9 cellular contexts compared by ENCODE assay signal in genomic region chr5:53430618-53431252, GRCh38. TPM values are rescaled to one million over a fixed set of nuclear protein-coding genes. Genes with fewer than 3 reads are reported as not detected.
DNase-seq lines count a peak whose midpoint lies in the region; ATAC-seq and TF ChIP-seq lines count a peak whose summit lies in the region.
"Had no signal": no experiment of that assay in that cellular context is flagged by ENCODE, and none has a peak within 500 bp of the region (broad histone marks: within the 10 kb centered on the region; RNA-seq: fewer than 3 reads in every experiment).

No MANE protein-coding gene starts in this region.

- no peaks in the 10 kb centered on the region for H3K9me3 Mint-ChIP-seq in CD8-positive, alpha-beta memory T cell

- DNase-seq in Ammon's horn (ENCODE audit: low spot score), result peak; percentile 11
- DNase-seq in brain microvascular endothelial cell, result peak; percentile 76
- no peak for DNase-seq in CD8-positive, alpha-beta memory T cell
- DNase-seq in RPMI8226, result no peak
- no peak for DNase-seq in substantia nigra (lab: John Stamatoyannopoulos, UW)
- DNase-seq: activated CD4-positive, alpha-beta T cell treated with anti-CD3 and anti-CD28 coated beads for 4 hours had no signal

- CTCF ChIA-PET in CD8-positive, alpha-beta memory T cell (lab: Charles Lee), result no interaction called here

- no peak overlapping the region for H3K4me3 ChIP-seq in KMS-11 (IDR thresholded peaks at IDR 0.05; ENCODE audit: insufficient read depth, low read depth, low read length)
- H3K4me3 ChIP-seq in brain microvascular endothelial cell (ENCODE audit: low read depth, low read length), result no peak overlapping the region
- H3K4me3 ChIP-seq in liver (ENCODE audit: low read depth in 1 of 3, low read length in 3 of 3), result no peak overlapping the region
- H3K4me3 ChIP-seq in CD8-positive, alpha-beta memory T cell (ENCODE audit: low read length), result no peak overlapping the region

- H3K79me2 ChIP-seq in KMS-11 (ENCODE audit: insufficient read depth, low read depth), result no peaks in the 10 kb centered on the region

- H3K9me3 ChIP-seq in liver (ENCODE audit: control insufficient read depth in 4 of 4, low read length in 3 of 4), result no peaks in the 10 kb centered on the region
- H3K9me3 ChIP-seq in CD8-positive, alpha-beta memory T cell (ENCODE audit: low read length), result no peaks in the 10 kb centered on the region

- H2AFZ ChIP-seq in KMS-11 (ENCODE audit: low read depth), result no peak overlapping the region

- no peaks in the 10 kb centered on the region for H3K36me3 ChIP-seq in KMS-11 (ENCODE audit: insufficient read depth)
- no peaks in the 10 kb centered on the region for H3K36me3 ChIP-seq in brain microvascular endothelial cell (replicated peaks)
- no peaks in the 10 kb centered on the region for H3K36me3 ChIP-seq in liver (ENCODE audit: control insufficient read depth in 4 of 4, insufficient read depth in 3 of 4, low read depth in 1 of 4, low read length in 3 of 4)
- no peaks in the 10 kb centered on the region for H3K36me3 ChIP-seq in CD8-positive, alpha-beta memory T cell (ENCODE audit: insufficient read depth, low read length)

- no peak overlapping the region for H3K27ac Mint-ChIP-seq in CD8-positive, alpha-beta memory T cell

- in situ Hi-C loops in brain microvascular endothelial cell (cut with HindIII; ENCODE audit: low pct_ligation_motif_present, low sequenced_read_pairs), result no loop called here

- no peaks in the 10 kb centered on the region for H3K4me1 Mint-ChIP-seq in CD8-positive, alpha-beta memory T cell

- 45% methylated on average over 5 of the region's 5 CpGs for WGBS in liver

- no peak for ATAC-seq in HG03159 (IDR thresholded peaks at IDR 0.05; ENCODE audit: unreplicated experiment)

- no peak overlapping the region for H3K9ac ChIP-seq in KMS-11
- no peak overlapping the region for H3K9ac ChIP-seq in liver (ENCODE audit: low read depth in 1 of 2, low read length in 2 of 2)

- no peak overlapping the region for H3K4me3 Mint-ChIP-seq in CD8-positive, alpha-beta memory T cell

- H3K27ac ChIP-seq in KMS-11 (no peak overlapping the region), brain microvascular endothelial cell (peak overlapping the region; percentile 56), liver (ENCODE audit: low read depth in 1 of 2, low read length in 2 of 2) (no peak overlapping the region), substantia nigra (ENCODE audit: low read depth, low read length, poor library complexity, severe bottlenecking) (no peak overlapping the region)
- H3K27ac ChIP-seq in CD8-positive, alpha-beta memory T cell (ENCODE audit: low read depth, low read length), result no peak overlapping the region

- peaks cover 5 to 27% of the 10 kb centered on the region in 2 donors for H3K27me3 Mint-ChIP-seq in CD8-positive, alpha-beta memory T cell

- TF ChIP-seq RAD21 in liver (IDR thresholded peaks at IDR 0.05), result peak; percentile 75 to 83

- H3K4me1 ChIP-seq in KMS-11 (ENCODE audit: low read depth, poor library complexity, severe bottlenecking) (peaks cover 11% of the 10 kb centered on the region), liver (ENCODE audit: control insufficient read depth in 4 of 4, insufficient read depth in 4 of 4, low read length in 3 of 4) (peaks cover 1 to 8% (median 4%) of the 10 kb centered on the region in 4 donors)
- H3K4me1 ChIP-seq in CD8-positive, alpha-beta memory T cell (ENCODE audit: insufficient read depth, low read length), result no peaks in the 10 kb centered on the region

- no peaks in the 10 kb centered on the region for H4K20me1 ChIP-seq in KMS-11 (ENCODE audit: insufficient read depth)

- 0 out of 2 replicates have a peak, but pooled peaks have one; percentile 27 for TF ChIP-seq CTCF in KMS-11 (conservative IDR thresholded peaks at IDR 0.05; ENCODE audit: low read depth, low read length)
- TF ChIP-seq CTCF in brain microvascular endothelial cell (IDR thresholded peaks at IDR 0.05; ENCODE audit: low read depth, low read length, missing control alignments), result peak; percentile 69
- peak; percentile 58 for TF ChIP-seq CTCF in liver (IDR thresholded peaks at IDR 0.05; ENCODE audit: low read depth, low read length, missing input control)

- peaks cover 0 to 1% (median 0%) of the 10 kb centered on the region in 3 donors for H3K36me3 Mint-ChIP-seq in CD8-positive, alpha-beta memory T cell

- H3K4me2 ChIP-seq in KMS-11, result no peak overlapping the region

- POLR2A ChIA-PET in CD8-positive, alpha-beta memory T cell (lab: Charles Lee), result no interaction called here

- H3K27me3 ChIP-seq in KMS-11 (ENCODE audit: insufficient read depth, low read depth) (no peaks in the 10 kb centered on the region), brain microvascular endothelial cell (replicated peaks) (no peaks in the 10 kb centered on the region), liver (ENCODE audit: control insufficient read depth in 4 of 4, insufficient read depth in 4 of 4, low read length in 3 of 4) (no peaks in the 10 kb centered on the region)
- no peaks in the 10 kb centered on the region for H3K27me3 ChIP-seq in CD8-positive, alpha-beta memory T cell (ENCODE audit: insufficient read depth, low read length, poor library complexity, severe bottlenecking)

TF ChIP-seq in liver, 16 proteins besides CTCF, POLR2A, EP300 and RAD21:
- TF ChIP-seq JUND (IDR thresholded peaks at IDR 0.05) (no peak), HNF4A (conservative IDR thresholded peaks at IDR 0.05) (peak; percentile 46 to 54), RXRA (IDR thresholded peaks at IDR 0.05) (peak; percentile 9 to 54), SP1 (IDR thresholded peaks at IDR 0.05) (peak; percentile 12), YY1 (IDR thresholded peaks at IDR 0.05) (peak; percentile 42)
TF ChIP-seq in liver: peak in this region for 4.

RNA-seq across cellular contexts. Expression of gene FST, which starts 49.7 kb away (rescaled TPM):
- 10 to 100 TPM in 1 of 2 donors, 1 to 10 TPM in 1; 5.6 to 29.2 TPM for total RNA-seq in liver
- 10 to 100 TPM in 1 of 2 donors, 1 to 10 TPM in 1; 7.3 to 26.4 TPM for polyA plus RNA-seq in liver
- total RNA-seq in CD8-positive, alpha-beta memory T cell, result under 1 TPM in 1 of 2 experiments, not detected in 1; 0.13 TPM
- not detected for polyA plus RNA-seq in CD8-positive, alpha-beta memory T cell

Comparison
In these comparisons a context has a peak if more than half of its experiments do, and no peak if none do; other contexts are left out.
1. DNase-seq: peak in Ammon's horn (single experiment) and brain microvascular endothelial cell (single experiment); none in CD8-positive, alpha-beta memory T cell (0 of 5), RPMI8226 (single experiment) and substantia nigra (0 of 49).
2. RNA of gene FST, which starts 49.7 kb away (total RNA-seq): 5.6 to 29.2 TPM in liver; 0.13 TPM in CD8-positive, alpha-beta memory T cell; every median in the first group is over 4 times any median in the second.
3. Peak in every context shown above with its lines, with median percentiles within 50 percentile points of each other: CTCF ChIP-seq.